In genomic region chr10:83012866-83013265, GRCh38 we compare ENCODE assay signal across 14 cellular contexts.
DNase-seq lines count a peak whose midpoint lies in the region; ATAC-seq and TF ChIP-seq lines count a peak whose summit lies in the region.
"Had no signal": no experiment of that assay in that cellular context is flagged by ENCODE, and none has a peak within 500 bp of the region (broad histone marks: within the 10 kb centered on the region; RNA-seq: fewer than 3 reads in every experiment).

No MANE protein-coding gene starts in this region.

- H3K36me3 ChIP-seq in RWPE2 (ENCODE audit: low read depth) (no peaks in the 10 kb centered on the region), trophoblast cell (ENCODE audit: control insufficient read depth in 1 of 2, insufficient read depth in 2 of 2, low read length in 2 of 2) (no peaks in the 10 kb centered on the region)
- H3K36me3 ChIP-seq: ovary, Peyer's patch had no signal

- H3K18ac ChIP-seq in trophoblast cell (ENCODE audit: low read length), result no peak overlapping the region

- H3K9me3 ChIP-seq in RWPE2 (ENCODE audit: severe bottlenecking) (no peaks in the 10 kb centered on the region), trophoblast cell (ENCODE audit: insufficient read depth, low read depth, low read length) (no peaks in the 10 kb centered on the region)
- H3K9me3 ChIP-seq: ovary, Peyer's patch had no signal

- H3K23ac ChIP-seq in trophoblast cell (ENCODE audit: low read length), result no peak overlapping the region

- H3K79me2 ChIP-seq in trophoblast cell (ENCODE audit: control insufficient read depth, insufficient read depth, low read length, poor library complexity), result no peaks in the 10 kb centered on the region

- H2BK12ac ChIP-seq in trophoblast cell (ENCODE audit: low read length), result no peak overlapping the region

- H3K9ac ChIP-seq in trophoblast cell (ENCODE audit: low read length), result no peak overlapping the region

- no peak overlapping the region for H4K12ac ChIP-seq in trophoblast cell (ENCODE audit: low read depth, low read length)

- no peak overlapping the region for H2AK5ac ChIP-seq in trophoblast cell (ENCODE audit: low read length)

- H3K27me3 ChIP-seq in RWPE2 (ENCODE audit: insufficient read depth, poor library complexity, severe bottlenecking), result no peaks in the 10 kb centered on the region
- no peaks in the 10 kb centered on the region for H3K27me3 ChIP-seq in trophoblast cell (ENCODE audit: insufficient read depth, low read length)
- H3K27me3 ChIP-seq: ovary, Peyer's patch had no signal

- H3K4me3 ChIP-seq in RWPE2 (ENCODE audit: severe bottlenecking) (no peak overlapping the region), epithelial cell of esophagus (ENCODE audit: low read length) (no peak overlapping the region), trophoblast cell (ENCODE audit: low read depth, low read length) (no peak overlapping the region)
- H3K4me3 ChIP-seq: ovary, Peyer's patch had no signal

- H2BK120ac ChIP-seq in trophoblast cell (ENCODE audit: insufficient read depth, low read length, poor library complexity), result no peak overlapping the region

- no peak overlapping the region for H3K4me2 ChIP-seq in trophoblast cell (ENCODE audit: low read length)

- peaks cover 2% of the 10 kb centered on the region for H3K79me1 ChIP-seq in trophoblast cell (ENCODE audit: low read length)

- no peak for TF ChIP-seq CTCF in RWPE2 (IDR thresholded peaks at IDR 0.05; ENCODE audit: poor library complexity, severe bottlenecking)
- TF ChIP-seq CTCF in epithelial cell of esophagus (IDR thresholded peaks at IDR 0.05; ENCODE audit: insufficient read depth, low read depth, low read length, missing control alignments), result no peak

- no peak overlapping the region for H2AFZ ChIP-seq in trophoblast cell (ENCODE audit: insufficient read depth, low read length, poor library complexity)

- DNase-seq in ELR (ENCODE audit: low read depth) (peak; percentile 48), RWPE2 (ENCODE audit: low spot score) (no peak), epithelial cell of esophagus (ENCODE audit: low read depth) (peak; percentile 8), trophoblast cell (peak; percentile 22 to 67), cerebellar nuclear complex (lab: John Stamatoyannopoulos, UW) (no peak)
- DNase-seq: activated CD4-positive, CD25-positive, alpha-beta regulatory T cell treated with anti-CD3 and anti-CD28 coated beads, Interleukin-2, amount 50 U/mL, for 72 hours; activated gamma-delta T cell; NCI-H69; ovary; Peyer's patch; stimulated activated naive CD8-positive, alpha-beta T cell treated with anti-CD3 and anti-CD28 coated beads, Interleukin-15, Interleukin-2, amounts not matched to agents 100 U/mL and 50 U/mL, for 24 hours had no signal

- H3K4ac ChIP-seq in trophoblast cell (ENCODE audit: low read depth, low read length), result no peak overlapping the region

- no peak overlapping the region for H4K91ac ChIP-seq in trophoblast cell (ENCODE audit: low read depth, low read length)

- H4K8ac ChIP-seq in trophoblast cell (ENCODE audit: low read depth, low read length), result no peak overlapping the region

- no peak overlapping the region for H2BK5ac ChIP-seq in trophoblast cell (ENCODE audit: low read depth, low read length, poor library complexity)

- no peak overlapping the region for H3K27ac ChIP-seq in RWPE2 (ENCODE audit: poor library complexity, severe bottlenecking)
- H3K27ac ChIP-seq in trophoblast cell (ENCODE audit: low read depth, low read length), result peak overlapping the region; percentile 27
- H3K27ac ChIP-seq: ovary, Peyer's patch had no signal

- H3K4me1 ChIP-seq in RWPE2 (ENCODE audit: insufficient read depth, poor library complexity, severe bottlenecking) (no peaks in the 10 kb centered on the region), trophoblast cell (ENCODE audit: control insufficient read depth in 1 of 2, insufficient read depth in 2 of 2, low read length in 2 of 2) (peaks cover 0 to 5% of the 10 kb centered on the region in 2 experiments)
- H3K4me1 ChIP-seq: Peyer's patch had no signal

- ATAC-seq in RWPE2 (ENCODE audit: low read depth) (peak; percentile 59; the same call in 2 of the 3 replicates), HG03457 (IDR thresholded peaks at IDR 0.05; ENCODE audit: unreplicated experiment) (no peak), GM18861 (IDR thresholded peaks at IDR 0.05; ENCODE audit: unreplicated experiment) (no peak), GM21737 (IDR thresholded peaks at IDR 0.05; ENCODE audit: unreplicated experiment) (no peak)
- ATAC-seq: stimulated activated naive CD8-positive, alpha-beta T cell treated with anti-CD3 and anti-CD28 coated beads, Interleukin-15, Interleukin-2, amounts not matched to agents 100 U/mL and 50 U/mL, for 24 hours had no signal

- no peak overlapping the region for H3K14ac ChIP-seq in trophoblast cell (ENCODE audit: low read length)

- WGBS in trophoblast cell (ENCODE audit: extremely low coverage, insufficient coverage, insufficient read length), result no CpG with 5 or more reads among the region's 3 CpGs

Comparison
In these comparisons a context has a peak if more than half of its experiments do, and no peak if none do; other contexts are left out.
1. DNase-seq: peak in ELR (single experiment), epithelial cell of esophagus (single experiment) and trophoblast cell (2 of 2); none in RWPE2 (single experiment) and cerebellar nuclear complex (0 of 2).